In the genomic region with DNA sequence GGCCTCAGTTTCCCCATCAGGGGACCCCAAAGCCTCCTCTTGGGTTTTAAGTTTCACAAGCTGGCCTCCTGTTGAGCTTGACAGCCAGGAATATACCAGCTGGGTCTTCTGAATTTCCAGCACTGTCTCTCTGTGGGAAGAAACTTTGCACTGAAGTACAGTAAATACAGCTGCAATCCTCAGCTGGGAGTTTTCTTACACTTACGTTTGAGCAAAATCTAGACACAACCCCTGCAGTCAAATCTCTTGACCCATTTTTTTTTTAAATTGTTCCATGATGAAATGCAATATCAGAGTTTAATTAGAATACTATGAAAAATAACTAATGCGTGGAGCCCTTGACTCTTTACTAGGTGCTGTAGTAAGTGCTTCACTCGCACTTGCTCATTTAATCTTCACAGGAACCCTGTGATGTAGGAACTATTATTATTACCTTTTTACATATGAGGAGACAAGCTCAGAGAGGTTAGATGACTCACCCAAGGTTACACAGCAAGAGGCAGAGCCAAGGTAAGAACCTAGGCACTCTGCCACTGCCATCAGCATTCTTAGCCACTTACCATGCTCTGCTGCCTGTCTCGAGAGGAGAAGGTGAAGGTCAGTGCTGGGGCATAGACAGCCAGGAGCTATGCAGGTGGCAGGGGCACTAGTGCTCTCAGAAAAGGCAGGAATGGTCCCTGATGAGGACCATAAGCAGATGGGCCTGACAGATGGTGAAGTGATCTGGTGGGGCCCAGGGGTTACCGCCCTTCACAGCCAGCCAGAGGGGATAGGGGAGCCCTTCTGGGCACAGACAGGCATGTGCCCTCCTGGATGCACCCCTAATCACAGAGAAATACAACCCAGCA, we compare ENCODE assay signal across 11 cellular contexts. TPM values are rescaled to one million over a fixed set of nuclear protein-coding genes. Genes with fewer than 3 reads are reported as not detected.
DNase-seq lines count a peak whose midpoint lies in the region; FAIRE-seq and TF ChIP-seq lines count a peak whose summit lies in the region.
"Had no signal": no experiment of that assay in that cellular context is flagged by ENCODE, and none has a peak within 500 bp of the region (broad histone marks: within the 10 kb centered on the region; RNA-seq: fewer than 3 reads in every experiment).

No MANE protein-coding gene starts in this region.

- H3K36me3 Mint-ChIP-seq in IgD-negative memory B cell (peaks cover 2% of the 10 kb centered on the region), astrocyte (ENCODE audit: low read depth, unreplicated experiment) (peaks cover 11% of the 10 kb centered on the region)

- no peak for TF ChIP-seq EP300 in stomach (IDR thresholded peaks at IDR 0.05)

- H2AFZ ChIP-seq in astrocyte (ENCODE audit: low read depth, low read length) (no peak overlapping the region), hepatocyte (no peak overlapping the region)

- intact Hi-C loops in stomach (cut with DNase I; ENCODE audit: low total_unique reads) = loop anchor here (10.0 kb wide), 1 partner anchor 125 kb away; a partner anchor contains a TSS

- DNase-seq in astrocyte (ENCODE audit: low read depth) = peak; percentile 39
- DNase-seq in hepatocyte (ENCODE audit: low spot score) = no peak
- DNase-seq in stomach = no peak
- no peak for DNase-seq in COR-L47 (lab: John Stamatoyannopoulos, UW)
- DNase-seq in GM19239 (ENCODE audit: insufficient read length, low spot score) = no peak
- no peak for DNase-seq in hepatic stellate cell (ENCODE audit: low spot score)
- DNase-seq in T-helper 9 cell = no peak
- DNase-seq: naive thymus-derived CD4-positive, alpha-beta T cell had no signal

- H3K27ac Mint-ChIP-seq in IgD-negative memory B cell (peak overlapping the region in 2 of 3 donors; percentile 10 to 18), astrocyte (ENCODE audit: unreplicated experiment) (no peak overlapping the region)
- H3K27ac Mint-ChIP-seq: naive thymus-derived CD4-positive, alpha-beta T cell had no signal

- no peak overlapping the region for H3K4me2 ChIP-seq in astrocyte (ENCODE audit: low read length)
- H3K4me2 ChIP-seq in hepatocyte = no peak overlapping the region
- H3K4me2 ChIP-seq: KMS-11 had no signal

- no peak overlapping the region for H3K27ac ChIP-seq in astrocyte (ENCODE audit: low read depth, low read length)
- peak overlapping the region; percentile 88 for H3K27ac ChIP-seq in hepatocyte
- peak overlapping the region; percentile 68 to 91 (median 90) for H3K27ac ChIP-seq in stomach
- H3K27ac ChIP-seq: KMS-11 had no signal

- no peak overlapping the region for H3K4me3 ChIP-seq in astrocyte (ENCODE audit: insufficient read depth, low read depth, low read length)
- no peak overlapping the region for H3K4me3 ChIP-seq in hepatocyte
- no peak overlapping the region for H3K4me3 ChIP-seq in stomach

- no peaks in the 10 kb centered on the region for H3K79me2 ChIP-seq in astrocyte (ENCODE audit: insufficient read depth, low read length)
- no peaks in the 10 kb centered on the region for H3K79me2 ChIP-seq in hepatocyte

- H3K4me3 Mint-ChIP-seq in IgD-negative memory B cell (no peak overlapping the region), astrocyte (ENCODE audit: unreplicated experiment) (no peak overlapping the region)
- H3K4me3 Mint-ChIP-seq: naive thymus-derived CD4-positive, alpha-beta T cell had no signal

- H3K27me3 ChIP-seq in astrocyte (ENCODE audit: insufficient read depth, low read length) (no peaks in the 10 kb centered on the region), hepatocyte (no peaks in the 10 kb centered on the region), stomach (no peaks in the 10 kb centered on the region)

- no peaks in the 10 kb centered on the region for H4K20me1 ChIP-seq in astrocyte (ENCODE audit: insufficient read depth, low read length)
- no peaks in the 10 kb centered on the region for H4K20me1 ChIP-seq in hepatocyte (ENCODE audit: insufficient read depth, poor library complexity, severe bottlenecking)

- no peak for TF ChIP-seq POLR2A in stomach (IDR thresholded peaks at IDR 0.05)

- no peaks in the 10 kb centered on the region for H3K9me3 Mint-ChIP-seq in IgD-negative memory B cell
- peaks cover 7% of the 10 kb centered on the region for H3K9me3 Mint-ChIP-seq in astrocyte (ENCODE audit: unreplicated experiment)

- FAIRE-seq in astrocyte (lab: Jason Lieb, UNC) (no peak), GM19239 (lab: Jason Lieb, UNC) (no peak)
- FAIRE-seq: GM18507 had no signal

- H3K9ac ChIP-seq in astrocyte (ENCODE audit: low read length) = no peak overlapping the region
- H3K9ac ChIP-seq: KMS-11 had no signal

- H3K9me3 ChIP-seq in astrocyte (ENCODE audit: insufficient read depth, low read depth, low read length) = no peaks in the 10 kb centered on the region
- no peaks in the 10 kb centered on the region for H3K9me3 ChIP-seq in hepatocyte (ENCODE audit: low read depth)
- no peaks in the 10 kb centered on the region for H3K9me3 ChIP-seq in stomach

- H3K4me1 Mint-ChIP-seq in IgD-negative memory B cell = peaks cover 6 to 9% (median 7%) of the 10 kb centered on the region in 3 donors
- peaks cover 7% of the 10 kb centered on the region for H3K4me1 Mint-ChIP-seq in astrocyte (ENCODE audit: low read depth, unreplicated experiment)

- H3K4me1 ChIP-seq in astrocyte (ENCODE audit: insufficient read depth, low read length) = peaks cover 30% of the 10 kb centered on the region
- H3K4me1 ChIP-seq in hepatocyte (ENCODE audit: insufficient read depth) = peaks cover 20% of the 10 kb centered on the region
- peaks cover 37 to 76% (median 48%) of the 10 kb centered on the region in 4 donors for H3K4me1 ChIP-seq in stomach

- H3K27me3 Mint-ChIP-seq in IgD-negative memory B cell (peaks cover 1% of the 10 kb centered on the region), astrocyte (ENCODE audit: low read depth, unreplicated experiment) (no peaks in the 10 kb centered on the region)

- no peak for TF ChIP-seq CTCF in astrocyte (IDR thresholded peaks at IDR 0.05; ENCODE audit: insufficient read depth, low read depth, low read length)
- TF ChIP-seq CTCF in hepatocyte (IDR thresholded peaks at IDR 0.05; ENCODE audit: poor library complexity) = no peak
- TF ChIP-seq CTCF in stomach (IDR thresholded peaks at IDR 0.05) = no peak

- no peaks in the 10 kb centered on the region for H3K9me2 ChIP-seq in hepatocyte (replicated peaks; ENCODE audit: insufficient read depth)

- no peaks in the 10 kb centered on the region for H3K36me3 ChIP-seq in astrocyte (ENCODE audit: insufficient read depth, low read length)
- no peaks in the 10 kb centered on the region for H3K36me3 ChIP-seq in hepatocyte (replicated peaks; ENCODE audit: insufficient read depth, low read depth)
- H3K36me3 ChIP-seq in stomach = peaks cover 0 to 6% (median 2%) of the 10 kb centered on the region in 4 donors

- 88% methylated on average over 5 of the region's 5 CpGs for WGBS in hepatocyte (ENCODE audit: low lambda C conversion rate, missing lambda C conversion rate)
- WGBS in stomach, 5 donors = 50 to 69% (median 62%) methylated on average over 5 of the region's 5 CpGs

RNA-seq across cellular contexts. Expression of a gene that starts 26.6 kb away (rescaled TPM):
- polyA plus RNA-seq in IgD-negative memory B cell (76.5 TPM), hepatocyte (13.8 and 23.8 TPM in 2 replicates), stomach (10 to 100 TPM; 25.7 to 36.3 (median 34.4) TPM)
- total RNA-seq in astrocyte (11.6 and 11.8 TPM in 2 replicates), hepatocyte (4.7 and 8.7 TPM in 2 replicates), stomach (100 to 1,000 TPM in 1 of 5 donors, 10 to 100 TPM in 4; 22.0 to 113 (median 56.6) TPM)
